8 cellular contexts compared by ENCODE assay signal in genomic region chr10:101441539-101442455, GRCh38.
DNase-seq lines count a peak whose midpoint lies in the region; ATAC-seq and TF ChIP-seq lines count a peak whose summit lies in the region.

No MANE protein-coding gene starts in this region.

- H3K9me3 ChIP-seq in right lobe of liver (no peaks in the 10 kb centered on the region), upper lobe of left lung (no peaks in the 10 kb centered on the region)

- no peak for TF ChIP-seq EP300 in upper lobe of left lung (IDR thresholded peaks at IDR 0.05)

- H3K4me3 ChIP-seq in right lobe of liver (no peak overlapping the region), upper lobe of left lung (no peak overlapping the region)

- no peaks in the 10 kb centered on the region for H3K36me3 ChIP-seq in right lobe of liver
- no peaks in the 10 kb centered on the region for H3K36me3 ChIP-seq in upper lobe of left lung

- TF ChIP-seq POLR2A in right lobe of liver (IDR thresholded peaks at IDR 0.05) (no peak), upper lobe of left lung (IDR thresholded peaks at IDR 0.05) (no peak)

- DNase-seq in ELR (ENCODE audit: low read depth) (peak; percentile 75), LoVo (ENCODE audit: low spot score) (peak; percentile 61), SHP77 (lab: John Stamatoyannopoulos, UW) (peak; percentile 65 to 73), dermis microvascular lymphatic vessel endothelial cell (ENCODE audit: low read depth in 2 of 2) (peak; percentile 68 to 80), right lobe of liver (no peak), upper lobe of left lung (no peak)

- H3K27me3 ChIP-seq in right lobe of liver (no peaks in the 10 kb centered on the region), upper lobe of left lung (no peaks in the 10 kb centered on the region)

- TF ChIP-seq CTCF in 22Rv1 (IDR thresholded peaks at IDR 0.05) (peak; percentile 75), right lobe of liver (IDR thresholded peaks at IDR 0.05) (peak; percentile 47 to 55 (median 52)), upper lobe of left lung (IDR thresholded peaks at IDR 0.05) (peak; percentile 14 to 51 (median 46))

- H3K27ac ChIP-seq in 22Rv1 (no peak overlapping the region), right lobe of liver (no peak overlapping the region), upper lobe of left lung (no peak overlapping the region)

- intact Hi-C loops in right lobe of liver (cut with DNase I), result no loop called here

- peak; percentile 94 to 99 (median 96) for ATAC-seq in right lobe of liver
- ATAC-seq in upper lobe of left lung (ENCODE audit: low FRiP score in 2 of 2), result peak; percentile 72 to 73
- no peak for ATAC-seq in HG02642 (IDR thresholded peaks at IDR 0.05; ENCODE audit: poor library complexity, unreplicated experiment)

- no peaks in the 10 kb centered on the region for H3K4me1 ChIP-seq in right lobe of liver
- no peaks in the 10 kb centered on the region for H3K4me1 ChIP-seq in upper lobe of left lung

- 64% methylated on average over 12 of the region's 17 CpGs for WGBS in right lobe of liver (ENCODE audit: insufficient coverage, low coverage, low lambda C conversion rate, missing lambda C conversion rate)
- 71 to 72% methylated on average over 17 of the region's 17 CpGs for WGBS in upper lobe of left lung, 2 donors

Comparison
In these comparisons a context has a peak if more than half of its experiments do, and no peak if none do; other contexts are left out.
1. DNase-seq: peak in ELR (single experiment), LoVo (single experiment), SHP77 (2 of 2) and dermis microvascular lymphatic vessel endothelial cell (2 of 2); none in right lobe of liver (0 of 3) and upper lobe of left lung (0 of 2).
2. Peak in every context shown above with its lines, with median percentiles within 50 percentile points of each other: CTCF ChIP-seq.